Comparison of ENCODE assay signal across 1 cellular context in the genomic region with DNA sequence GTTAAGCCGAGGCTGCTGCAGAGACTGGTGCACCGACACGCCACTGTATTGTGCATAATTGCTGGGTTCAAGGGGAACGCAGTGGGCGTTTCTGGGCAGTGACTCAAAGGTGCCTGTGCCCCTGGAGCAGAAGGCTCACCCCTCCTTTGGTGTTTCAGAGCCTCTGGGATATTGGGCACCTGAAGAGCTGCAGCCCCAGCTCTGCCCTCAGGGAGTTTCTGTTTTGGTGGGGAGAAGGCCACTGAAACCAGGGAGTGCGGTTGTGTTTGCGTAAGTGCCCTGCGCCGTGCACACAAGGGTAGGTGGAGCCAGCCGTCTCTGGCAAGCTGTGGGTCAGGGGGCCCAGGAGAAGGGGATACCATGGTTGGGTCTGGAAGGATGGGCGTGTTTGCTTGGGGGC. TPM values are rescaled to one million over a fixed set of nuclear protein-coding genes. Genes with fewer than 3 reads are reported as not detected.
"Had no signal": no experiment of that assay in that cellular context is flagged by ENCODE, and none has a peak within 500 bp of the region (broad histone marks: within the 10 kb centered on the region; RNA-seq: fewer than 3 reads in every experiment).

No MANE protein-coding gene starts in this region.

RNA-seq across cellular contexts. Expression of gene UPK3B, which starts 34.1 kb away (rescaled TPM):
- total RNA-seq: IMR-90 had no signal
